In the genomic region with DNA sequence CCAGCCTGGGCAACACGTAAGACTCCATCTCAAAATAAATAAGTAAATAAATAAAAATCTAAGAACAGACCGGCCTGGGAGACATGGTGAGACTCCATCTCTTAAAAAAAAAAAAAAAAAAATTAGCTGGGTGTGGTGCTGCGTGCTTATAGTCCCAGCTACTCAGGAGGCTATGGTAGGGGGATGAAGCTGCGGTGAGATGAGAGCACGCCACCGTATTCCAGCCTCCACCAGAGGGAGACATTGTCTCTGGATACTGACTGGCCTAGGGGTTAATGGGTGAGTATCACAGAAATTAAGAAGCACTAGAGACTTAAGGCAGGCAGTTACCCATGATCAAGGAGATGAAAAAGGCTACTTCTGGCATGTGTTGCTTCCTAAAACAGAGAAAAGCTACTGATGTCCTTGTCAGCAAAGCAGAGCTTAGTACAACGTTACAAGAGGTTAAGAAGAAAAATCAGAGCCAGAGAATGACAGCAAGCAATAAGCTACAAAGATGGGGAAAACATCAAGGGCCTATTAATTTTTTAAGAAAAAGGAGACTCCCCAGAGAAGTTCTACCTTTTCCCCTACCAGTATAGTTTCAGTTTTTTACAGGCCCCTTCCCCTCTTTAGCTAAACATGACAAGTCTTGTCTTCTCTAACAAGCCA, we compare ENCODE assay signal across 8 cellular contexts. TPM values are rescaled to one million over a fixed set of nuclear protein-coding genes. Genes with fewer than 3 reads are reported as not detected.
A peak's percentile ranks its signal among the peaks of the same experiment; 100 is the strongest.
DNase-seq lines count a peak whose midpoint lies in the region; ATAC-seq and TF ChIP-seq lines count a peak whose summit lies in the region.

No MANE protein-coding gene starts in this region.

- no peaks in the 10 kb centered on the region for H3K9me3 ChIP-seq in right lobe of liver

- TF ChIP-seq CTCF in coronary artery (IDR thresholded peaks at IDR 0.05) (peak; percentile 62), right lobe of liver (IDR thresholded peaks at IDR 0.05) (peak; percentile 68 to 79 (median 76))

- H3K27ac ChIP-seq in coronary artery (no peak overlapping the region), right lobe of liver (no peak overlapping the region)

- 25% methylated on average over 7 of the region's 7 CpGs for WGBS in right lobe of liver (ENCODE audit: insufficient coverage, low coverage, low lambda C conversion rate, missing lambda C conversion rate)

- H3K36me3 ChIP-seq in right lobe of liver, result peaks cover 5 to 75% (median 30%) of the 10 kb centered on the region in 4 donors

- H3K4me3 ChIP-seq in coronary artery (no peak overlapping the region), right lobe of liver (no peak overlapping the region)

- intact Hi-C loops in right lobe of liver (cut with DNase I), result loop anchor here (5.0 kb wide), 2 partner anchors 119 to 124 kb away; no protein-coding TSS in a partner anchor

- no peak for TF ChIP-seq POLR2A in right lobe of liver (IDR thresholded peaks at IDR 0.05)

- ATAC-seq in HG03060 (IDR thresholded peaks at IDR 0.05; ENCODE audit: low read depth, unreplicated experiment) (peak; percentile 61), right lobe of liver (peak; percentile 93 to 99 (median 98)), GM19463 (IDR thresholded peaks at IDR 0.05; ENCODE audit: unreplicated experiment) (no peak)

- peak; percentile 74 for DNase-seq in GM03348 (ENCODE audit: low spot score)
- peak; percentile 67 for DNase-seq in NCI-H446 (lab: John Stamatoyannopoulos, UW)
- peak; percentile 62 to 76 for DNase-seq in activated CD4-positive, alpha-beta T cell treated with anti-CD3 and anti-CD28 coated beads for 4 hours
- no peak for DNase-seq in coronary artery (ENCODE audit: low spot score)
- peak in 1 of 3 donors; percentile 57 for DNase-seq in right lobe of liver
- DNase-seq in stimulated activated CD8-positive, alpha-beta memory T cell treated with anti-CD3 and anti-CD28 coated beads, Interleukin-12 subunit alpha, Interleukin-12 subunit beta, amount 100 ng/mL, for 1 hour (ENCODE audit: low read depth), result peak; percentile 45

- H3K27me3 ChIP-seq in right lobe of liver, result no peaks in the 10 kb centered on the region

- H3K4me1 ChIP-seq in right lobe of liver, result no peaks in the 10 kb centered on the region

RNA-seq across cellular contexts. Expression of gene TFRC, which starts 8.6 kb away (rescaled TPM):
- 100 to 1,000 TPM in 1 of 6 experiments, 10 to 100 TPM in 5; 20.5 to 132 (median 70.7) TPM for total RNA-seq in right lobe of liver
